ENCODE assay signal across 1 cellular context in genomic region chr17:82007495-82008257, GRCh38.
TF ChIP-seq lines count a peak whose summit lies in the region.

No MANE protein-coding gene starts in this region.

TF ChIP-seq in HepG2, 621 proteins besides CTCF, POLR2A, EP300 and RAD21 (continued from another document and continues in another):
- TF ChIP-seq NONO (IDR thresholded peaks at IDR 0.05), result no peak
- no peak; the same call in 1 of the 2 replicates for TF ChIP-seq NONO (CRISPR knock-in tag; conservative IDR thresholded peaks at IDR 0.05)
- no peak for TF ChIP-seq ZMYM3 (CRISPR knock-in tag; IDR thresholded peaks at IDR 0.05)
- TF ChIP-seq ZNF773 (CRISPR knock-in tag; IDR thresholded peaks at IDR 0.05; ENCODE audit: borderline replicate concordance), result no peak
- peak; percentile 82; the same call in 1 of the 2 replicates for TF ChIP-seq HNRNPL (IDR thresholded peaks at IDR 0.05; ENCODE audit: low read depth, low read length)
- TF ChIP-seq ATAD3A (CRISPR knock-in tag; IDR thresholded peaks at IDR 0.05), result no peak
- no peak for TF ChIP-seq SNAI1 (CRISPR knock-in tag; IDR thresholded peaks at IDR 0.05; ENCODE audit: borderline replicate concordance)
- TF ChIP-seq JUNB (CRISPR knock-in tag; IDR thresholded peaks at IDR 0.05; ENCODE audit: borderline replicate concordance), result no peak
- TF ChIP-seq ZNF10 (CRISPR knock-in tag; IDR thresholded peaks at IDR 0.05; ENCODE audit: borderline replicate concordance, low read depth), result no peak
- no peak for TF ChIP-seq ZNF225 (CRISPR knock-in tag; IDR thresholded peaks at IDR 0.05)
- TF ChIP-seq POLR2G (IDR thresholded peaks at IDR 0.05; ENCODE audit: low read depth, low read length), result peak; percentile 58
- no peak for TF ChIP-seq CBX5 (CRISPR knock-in tag; IDR thresholded peaks at IDR 0.05; ENCODE audit: borderline replicate concordance)
- TF ChIP-seq ZFP36 (IDR thresholded peaks at IDR 0.05; ENCODE audit: borderline replicate concordance, low read depth, low read length, partially characterized antibody), result no peak
- no peak for TF ChIP-seq ZNF17 (CRISPR knock-in tag; IDR thresholded peaks at IDR 0.05)
- 0 out of 2 replicates have a peak, but pooled peaks have one; percentile 5 for TF ChIP-seq GABPB1 (CRISPR knock-in tag; IDR thresholded peaks at IDR 0.05)
- TF ChIP-seq RBM39 (IDR thresholded peaks at IDR 0.05; ENCODE audit: low read depth, low read length, poor library complexity, severe bottlenecking), result peak; percentile 34
- TF ChIP-seq MAFG (CRISPR knock-in tag; IDR thresholded peaks at IDR 0.05), result no peak
- no peak for TF ChIP-seq PLRG1 (conservative IDR thresholded peaks at IDR 0.05)
- TF ChIP-seq CERS6 (CRISPR knock-in tag; IDR thresholded peaks at IDR 0.05), result no peak
- TF ChIP-seq GATA4 (IDR thresholded peaks at IDR 0.05; ENCODE audit: borderline replicate concordance, low read depth), result no peak
- TF ChIP-seq ZBTB43 (CRISPR knock-in tag; conservative IDR thresholded peaks at IDR 0.05), result no peak
- TF ChIP-seq KDM6A (CRISPR knock-in tag; IDR thresholded peaks at IDR 0.05; ENCODE audit: low read depth), result no peak
- TF ChIP-seq DPF2 (CRISPR knock-in tag; IDR thresholded peaks at IDR 0.05; ENCODE audit: borderline replicate concordance, low read depth), result no peak
- TF ChIP-seq FOXC1 (CRISPR knock-in tag; IDR thresholded peaks at IDR 0.05; ENCODE audit: borderline replicate concordance), result peak; percentile 43; the same call in 1 of the 2 replicates
- no peak for TF ChIP-seq TFDP2 (CRISPR knock-in tag; IDR thresholded peaks at IDR 0.05)
- no peak for TF ChIP-seq RAD51 (IDR thresholded peaks at IDR 0.05; ENCODE audit: borderline replicate concordance)
- TF ChIP-seq ZNF670 (CRISPR knock-in tag; IDR thresholded peaks at IDR 0.05; ENCODE audit: borderline replicate concordance), result 0 out of 2 replicates have a peak, but pooled peaks have one; percentile 32
- TF ChIP-seq MAZ (IDR thresholded peaks at IDR 0.05; ENCODE audit: borderline replicate concordance, low read depth, low read length), result no peak
- TF ChIP-seq MAZ (CRISPR knock-in tag; IDR thresholded peaks at IDR 0.05; ENCODE audit: low read depth), result no peak
- peak; percentile 90 for TF ChIP-seq ZNF326 (CRISPR knock-in tag; IDR thresholded peaks at IDR 0.05; ENCODE audit: borderline replicate concordance)
- no peak for TF ChIP-seq ZNF766 (CRISPR knock-in tag; IDR thresholded peaks at IDR 0.05; ENCODE audit: borderline replicate concordance)
- TF ChIP-seq ZNF672 (CRISPR knock-in tag; IDR thresholded peaks at IDR 0.05), result 0 out of 2 replicates have a peak, but pooled peaks have one; percentile 4
- no peak for TF ChIP-seq TFDP1 (CRISPR knock-in tag; IDR thresholded peaks at IDR 0.05; ENCODE audit: borderline replicate concordance)
- TF ChIP-seq ZNF275 (CRISPR knock-in tag; IDR thresholded peaks at IDR 0.05; ENCODE audit: borderline replicate concordance), result no peak
- no peak for TF ChIP-seq ZNF761 (CRISPR knock-in tag; conservative IDR thresholded peaks at IDR 0.05)
- peak; percentile 55 for TF ChIP-seq ZBTB4 (CRISPR knock-in tag; IDR thresholded peaks at IDR 0.05; ENCODE audit: borderline replicate concordance)
- no peak for TF ChIP-seq ZFP82 (CRISPR knock-in tag; IDR thresholded peaks at IDR 0.05; ENCODE audit: borderline replicate concordance)
- no peak for TF ChIP-seq FOXP1 (IDR thresholded peaks at IDR 0.05)
- TF ChIP-seq FOXP1 (CRISPR knock-in tag; IDR thresholded peaks at IDR 0.05), result no peak
- no peak for TF ChIP-seq MYNN (CRISPR knock-in tag; IDR thresholded peaks at IDR 0.05; ENCODE audit: low read depth)
- TF ChIP-seq SMARCE1 (IDR thresholded peaks at IDR 0.05; ENCODE audit: borderline replicate concordance), result no peak
- 0 out of 2 replicates have a peak, but pooled peaks have one; percentile 66 for TF ChIP-seq CHCHD3 (CRISPR knock-in tag; IDR thresholded peaks at IDR 0.05)
- TF ChIP-seq ZBED4 (CRISPR knock-in tag; IDR thresholded peaks at IDR 0.05; ENCODE audit: borderline replicate concordance), result no peak
- TF ChIP-seq ZNF33A (CRISPR knock-in tag; IDR thresholded peaks at IDR 0.05; ENCODE audit: borderline replicate concordance), result no peak
- TF ChIP-seq TARDBP (CRISPR knock-in tag; IDR thresholded peaks at IDR 0.05), result 0 out of 2 replicates have a peak, but pooled peaks have one; percentile 16
- no peak for TF ChIP-seq ZNF749 (CRISPR knock-in tag; IDR thresholded peaks at IDR 0.05; ENCODE audit: borderline replicate concordance)
- TF ChIP-seq NR2F2 (IDR thresholded peaks at IDR 0.05; ENCODE audit: borderline replicate concordance, low read depth), result 0 out of 2 replicates have a peak, but pooled peaks have one; percentile 6
- no peak for TF ChIP-seq ZSCAN30 (CRISPR knock-in tag; IDR thresholded peaks at IDR 0.05)
- no peak for TF ChIP-seq ZFP91 (CRISPR knock-in tag; IDR thresholded peaks at IDR 0.05; ENCODE audit: borderline replicate concordance)
- TF ChIP-seq ARNTL (CRISPR knock-in tag; IDR thresholded peaks at IDR 0.05), result no peak
- 0 out of 2 replicates have a peak, but pooled peaks have one; percentile 18 for TF ChIP-seq KDM2A (CRISPR knock-in tag; IDR thresholded peaks at IDR 0.05; ENCODE audit: borderline replicate concordance, low read depth)
- TF ChIP-seq ZFX (CRISPR knock-in tag; IDR thresholded peaks at IDR 0.05; ENCODE audit: low read depth), result no peak
